ENCODE assay signal across 21 cellular contexts in the genomic region with DNA sequence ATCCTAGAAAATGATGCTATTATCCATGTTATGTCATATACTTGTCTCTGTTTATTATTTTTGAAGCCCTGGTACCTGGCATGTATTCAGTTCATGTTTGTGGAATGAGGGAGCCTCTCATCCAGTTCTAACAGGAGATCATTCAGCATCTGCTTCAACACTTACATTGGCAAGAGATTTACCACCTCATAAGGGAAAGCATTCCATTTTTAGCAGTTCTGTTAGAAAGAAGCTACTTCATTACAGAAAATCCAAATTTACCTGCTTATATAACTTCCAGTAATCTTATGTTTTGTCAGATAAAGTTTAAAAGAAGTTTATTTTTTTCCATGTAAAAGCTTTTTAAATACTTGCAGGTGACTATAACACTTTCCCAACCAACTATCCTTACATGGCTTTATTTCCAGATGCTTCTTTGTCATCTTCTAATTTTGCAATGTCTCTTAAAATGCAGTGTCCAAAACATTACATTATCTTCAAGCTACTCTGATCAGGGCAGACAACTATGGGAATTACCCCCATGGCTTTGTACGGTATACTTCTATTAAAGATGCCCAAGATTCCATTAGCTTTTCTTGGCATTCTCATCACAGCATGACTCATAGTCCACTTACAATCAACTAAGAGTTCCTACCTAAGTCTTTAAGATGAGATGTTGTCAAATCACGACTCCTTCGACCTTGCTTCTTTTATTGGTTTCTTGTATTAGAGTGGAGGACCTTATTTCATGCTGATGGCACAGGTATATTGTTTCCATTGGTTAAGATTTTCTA.
"Had no signal": no experiment of that assay in that cellular context is flagged by ENCODE, and none has a peak within 500 bp of the region (broad histone marks: within the 10 kb centered on the region; RNA-seq: fewer than 3 reads in every experiment).

No MANE protein-coding gene starts in this region.

- DNase-seq: activated B cell treated with CpG ODN at 0.5 μM for 24 hours; activated CD4-positive, alpha-beta T cell treated with anti-CD3 and anti-CD28 coated beads for 36 hours; activated CD8-positive, alpha-beta memory T cell treated with anti-CD3 and anti-CD28 coated beads, Interleukin-2, amount 10 ng/mL, durations not matched to agents 7 days and 5 days; activated CD8-positive, alpha-beta T cell treated with anti-CD3 and anti-CD28 coated beads, Interleukin-2, amount 10 ng/mL, durations not matched to agents 7 days and 5 days; activated naive CD4-positive, alpha-beta T cell; activated T-cell treated with anti-CD3 and anti-CD28 coated beads for 4 hours; activated T-cell treated with anti-CD3 and anti-CD28 coated beads, Interleukin-2, amount 50 U/mL, for 72 hours; endodermal cell; foreskin melanocyte; islet precursor cell; left ventricle myocardium inferior; mesendoderm; mucosa of descending colon; right cardiac atrium; stimulated activated naive CD4-positive, alpha-beta T cell; T-helper 1 cell had no signal

- H3K4me1 ChIP-seq: left ventricle myocardium inferior, tibial nerve had no signal

- H3K4me3 ChIP-seq: esophagus muscularis mucosa, left ventricle myocardium inferior, lung, mucosa of descending colon, tibial nerve had no signal

- H3K36me3 ChIP-seq: esophagus muscularis mucosa, left ventricle myocardium inferior, tibial nerve had no signal

- ATAC-seq: activated CD4-positive, alpha-beta T cell treated with anti-CD3 and anti-CD28 coated beads for 36 hours; activated CD8-positive, alpha-beta memory T cell treated with anti-CD3 and anti-CD28 coated beads, Interleukin-2, amount 10 ng/mL, durations not matched to agents 7 days and 5 days; activated CD8-positive, alpha-beta T cell treated with anti-CD3 and anti-CD28 coated beads, Interleukin-2, amount 10 ng/mL, durations not matched to agents 7 days and 5 days; activated naive CD4-positive, alpha-beta T cell treated with anti-CD3 and anti-CD28 coated beads, Interleukin-2, amount 50 U/mL, for 72 hours; activated T-cell treated with anti-CD3 and anti-CD28 coated beads, Interleukin-2, amount 50 U/mL, for 72 hours; mucosa of descending colon; natural killer cell treated with Interleukin-12 subunit alpha and Interleukin-12 subunit beta and Interleukin-15 and Interleukin-18, amount 100 ng/mL, for 72 hours; right cardiac atrium had no signal

- H3K27me3 ChIP-seq: esophagus muscularis mucosa, tibial nerve had no signal

- H3K27ac ChIP-seq: esophagus muscularis mucosa, left ventricle myocardium inferior, tibial nerve had no signal

- H3K9me3 ChIP-seq: esophagus muscularis mucosa, left ventricle myocardium inferior, mucosa of descending colon, tibial nerve had no signal
